In the genomic region with DNA sequence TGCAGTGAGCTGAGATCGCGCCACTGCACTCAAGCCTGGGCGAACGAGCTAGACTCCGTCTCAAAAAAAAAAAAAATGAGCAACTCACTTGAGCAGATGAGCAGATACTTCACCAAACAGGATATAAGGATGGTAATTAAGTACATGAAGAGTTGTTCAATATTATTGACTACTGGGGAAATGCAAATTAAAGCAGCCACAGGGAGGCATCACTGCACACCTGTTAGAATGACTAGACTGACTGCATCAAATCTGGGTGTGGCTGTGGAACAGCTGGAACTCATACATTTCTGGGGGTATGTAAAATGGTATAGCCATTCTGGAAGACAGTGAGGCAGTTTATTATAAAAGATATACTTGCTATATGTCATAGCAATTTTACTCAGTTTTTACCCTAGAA, we compare ENCODE assay signal across 19 cellular contexts.
DNase-seq lines count a peak whose midpoint lies in the region; ATAC-seq, FAIRE-seq and TF ChIP-seq lines count a peak whose summit lies in the region.
"Had no signal": no experiment of that assay in that cellular context is flagged by ENCODE, and none has a peak within 500 bp of the region (broad histone marks: within the 10 kb centered on the region; RNA-seq: fewer than 3 reads in every experiment).

No MANE protein-coding gene starts in this region.

- peak; percentile 3 for DNase-seq in activated CD4-positive, alpha-beta T cell treated with anti-CD3 and anti-CD28 coated beads for 48 hours
- no peak for DNase-seq in activated CD4-positive, alpha-beta T cell treated with anti-CD3 and anti-CD28 coated beads, Interleukin-2, amount 50 U/mL, for 4 hours
- DNase-seq in NAMALWA (ENCODE audit: low spot score) (peak; percentile 89), small intestine (peak; percentile 53), NCI-H1694 treated with DMSO at 0.1 percent for 48 hours (lab: John Stamatoyannopoulos, UW) (no peak), activated gamma-delta T cell treated with Interleukin-2 at 50 U/mL for 16 hours (no peak), omental fat pad (ENCODE audit: low spot score) (no peak)
- DNase-seq in activated CD8-positive, alpha-beta T cell treated with anti-CD3 and anti-CD28 coated beads for 36 hours = peak; percentile 30
- DNase-seq: activated CD4-positive, alpha-beta T cell treated with anti-CD3 and anti-CD28 coated beads, Interleukin-2, amount 10 ng/mL, durations not matched to agents 7 days and 5 days; activated T-cell treated with anti-CD3 and anti-CD28 coated beads, Interleukin-2, amount 50 U/mL, for 24 hours; MG63; midbrain; NCI-H2029 treated with DMSO at 0.1 percent for 48 hours; NK-92 treated with Interleukin-12 subunit alpha and Interleukin-12 subunit beta, amount 100 ng/mL, for 24 hours; thyroid gland had no signal

- no peak for ATAC-seq in activated CD8-positive, alpha-beta T cell treated with anti-CD3 and anti-CD28 coated beads for 36 hours
- ATAC-seq in omental fat pad (ENCODE audit: low FRiP score) = no peak
- ATAC-seq: GM23338 had no signal

- H3K9me3 ChIP-seq in small intestine (ENCODE audit: control insufficient read depth, low read depth) = no peaks in the 10 kb centered on the region
- H3K9me3 ChIP-seq: MG63, thyroid gland had no signal

- H3K4me3 Mint-ChIP-seq in activated CD8-positive, alpha-beta T cell treated with anti-CD3 and anti-CD28 coated beads for 36 hours = no peak overlapping the region
- H3K4me3 Mint-ChIP-seq: activated CD4-positive, alpha-beta T cell treated with anti-CD3 and anti-CD28 coated beads, Interleukin-2, amount 10 ng/mL, durations not matched to agents 7 days and 5 days; activated T-cell treated with anti-CD3 and anti-CD28 coated beads, Interleukin-2, amount 50 U/mL, for 24 hours; GM23338; neural progenitor cell had no signal

- WGBS in small intestine, 3 donors = 78 to 88% (median 86%) methylated on average over 5 of the region's 5 CpGs

- no peaks in the 10 kb centered on the region for H3K9me3 Mint-ChIP-seq in activated CD8-positive, alpha-beta T cell treated with anti-CD3 and anti-CD28 coated beads for 36 hours
- H3K9me3 Mint-ChIP-seq: activated T-cell treated with anti-CD3 and anti-CD28 coated beads, Interleukin-2, amount 50 U/mL, for 24 hours; GM23338 had no signal

- peaks cover 0 to 4% of the 10 kb centered on the region in 2 donors for H3K36me3 ChIP-seq in small intestine (ENCODE audit: control insufficient read depth in 2 of 2, insufficient read depth in 2 of 2, low read length in 2 of 2)
- H3K36me3 ChIP-seq: MG63, neural progenitor cell, thyroid gland had no signal

- no peak overlapping the region for H3K4me3 ChIP-seq in small intestine (ENCODE audit: low read depth in 1 of 2, low read length in 2 of 2)
- H3K4me3 ChIP-seq: BLaER1 treated with 17β-estradiol and CSF1 and Interleukin-3, amounts not matched to agents 10 nM and 100 nM; GM23338; MG63; neural progenitor cell; thyroid gland had no signal

- peak; percentile 20 for TF ChIP-seq CTCF in activated CD8-positive, alpha-beta T cell treated with anti-CD3 and anti-CD28 coated beads for 36 hours (IDR thresholded peaks at IDR 0.05)
- TF ChIP-seq CTCF in omental fat pad (IDR thresholded peaks at IDR 0.05) = no peak

- no peaks in the 10 kb centered on the region for H3K4me1 Mint-ChIP-seq in activated CD8-positive, alpha-beta T cell treated with anti-CD3 and anti-CD28 coated beads for 36 hours (ENCODE audit: low read depth)
- H3K4me1 Mint-ChIP-seq: activated CD4-positive, alpha-beta T cell treated with anti-CD3 and anti-CD28 coated beads, Interleukin-2, amount 10 ng/mL, durations not matched to agents 7 days and 5 days; neural progenitor cell had no signal

- intact Hi-C loops in activated CD8-positive, alpha-beta T cell treated with anti-CD3 and anti-CD28 coated beads for 36 hours (cut with micrococcal nuclease) = no loop called here

- POLR2A ChIA-PET in activated CD8-positive, alpha-beta T cell treated with anti-CD3 and anti-CD28 coated beads for 36 hours (lab: Charles Lee) = no interaction called here

- H3K27me3 ChIP-seq in small intestine (ENCODE audit: control insufficient read depth in 2 of 2, insufficient read depth in 2 of 2, low read length in 2 of 2) = no peaks in the 10 kb centered on the region
- H3K27me3 ChIP-seq: BLaER1 treated with 17β-estradiol and CSF1 and Interleukin-3, amounts not matched to agents 10 nM and 100 nM; neural progenitor cell; thyroid gland had no signal

- H3K36me3 Mint-ChIP-seq in activated CD8-positive, alpha-beta T cell treated with anti-CD3 and anti-CD28 coated beads for 36 hours (ENCODE audit: low read depth) = no peaks in the 10 kb centered on the region

- peaks cover 5% of the 10 kb centered on the region for H3K27me3 Mint-ChIP-seq in activated CD8-positive, alpha-beta T cell treated with anti-CD3 and anti-CD28 coated beads for 36 hours

- no peak overlapping the region for H3K27ac ChIP-seq in small intestine (ENCODE audit: low read depth in 1 of 2, low read length in 1 of 2)
- H3K27ac ChIP-seq: BLaER1 treated with 17β-estradiol and CSF1 and Interleukin-3, amounts not matched to agents 10 nM and 100 nM; neural progenitor cell; thyroid gland had no signal

- no peaks in the 10 kb centered on the region for H3K4me1 ChIP-seq in small intestine (ENCODE audit: control insufficient read depth in 2 of 2, insufficient read depth in 1 of 2, low read depth in 1 of 2, low read length in 1 of 2)
- H3K4me1 ChIP-seq: BLaER1 treated with 17β-estradiol and CSF1 and Interleukin-3, amounts not matched to agents 10 nM and 100 nM; neural progenitor cell; thyroid gland had no signal

- H3K27ac Mint-ChIP-seq in activated CD8-positive, alpha-beta T cell treated with anti-CD3 and anti-CD28 coated beads for 36 hours = no peak overlapping the region
- H3K27ac Mint-ChIP-seq: activated CD4-positive, alpha-beta T cell treated with anti-CD3 and anti-CD28 coated beads, Interleukin-2, amount 10 ng/mL, durations not matched to agents 7 days and 5 days; activated T-cell treated with anti-CD3 and anti-CD28 coated beads, Interleukin-2, amount 50 U/mL, for 24 hours; GM23338; neural progenitor cell had no signal

- CTCF ChIA-PET in activated CD8-positive, alpha-beta T cell treated with anti-CD3 and anti-CD28 coated beads for 36 hours (lab: Charles Lee) = interaction anchor here (1.0 to 1.1 kb wide), 2 partner anchors 25 to 290 kb away, joined by 3 read pairs; no protein-coding TSS in a partner anchor

- no peak for FAIRE-seq in small intestine (lab: Jason Lieb, UNC)
- FAIRE-seq: HTR-8/SVneo had no signal

Comparison
In these comparisons a context has a peak if more than half of its experiments do, and no peak if none do; other contexts are left out.
1. DNase-seq: peak in activated CD4-positive, alpha-beta T cell treated with anti-CD3 and anti-CD28 coated beads for 48 hours (single experiment), NAMALWA (single experiment), activated CD8-positive, alpha-beta T cell treated with anti-CD3 and anti-CD28 coated beads for 36 hours (single experiment) and small intestine (single experiment); none in activated CD4-positive, alpha-beta T cell treated with anti-CD3 and anti-CD28 coated beads, Interleukin-2, amount 50 U/mL, for 4 hours (0 of 2), NCI-H1694 treated with DMSO at 0.1 percent for 48 hours (single experiment), activated gamma-delta T cell treated with Interleukin-2 at 50 U/mL for 16 hours (single experiment) and omental fat pad (single experiment).